27 cellular contexts compared by ENCODE assay signal in the genomic region with DNA sequence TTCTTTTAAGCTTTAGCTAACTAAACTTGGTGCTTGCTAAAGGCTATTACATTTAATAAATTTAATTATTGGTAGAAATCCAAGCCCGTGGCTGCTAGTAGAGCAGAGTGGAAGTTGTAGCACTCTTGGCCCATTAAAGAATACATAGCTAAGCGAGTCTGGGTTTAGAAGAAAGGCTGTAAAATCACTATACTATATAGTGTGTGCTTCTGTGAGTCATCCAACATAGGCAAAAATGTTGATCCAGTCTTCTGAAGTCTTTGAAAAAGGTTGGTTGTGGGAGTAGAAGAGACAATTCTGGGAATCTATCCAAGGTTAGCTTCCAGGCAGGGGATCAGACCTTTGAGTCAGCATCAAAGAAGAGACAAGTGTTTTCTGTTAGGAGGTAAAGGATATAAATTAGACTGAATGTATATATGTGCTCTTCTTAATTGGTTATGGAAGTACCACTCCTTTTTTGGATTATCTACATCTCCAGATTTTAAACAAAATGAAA.
"Had no signal": no experiment of that assay in that cellular context is flagged by ENCODE, and none has a peak within 500 bp of the region (broad histone marks: within the 10 kb centered on the region; RNA-seq: fewer than 3 reads in every experiment).

No MANE protein-coding gene starts in this region.

- FAIRE-seq: bronchial epithelial cell, frontal cortex, islet of Langerhans, pancreas had no signal

- DNase-seq: activated CD4-positive, alpha-beta memory T cell treated with anti-CD3 and anti-CD28 coated beads for 36 hours; activated CD4-positive, alpha-beta T cell treated with anti-CD3 and anti-CD28 coated beads, Interleukin-2, amount 10 ng/mL, durations not matched to agents 24 days and 14 days; activated CD4-positive, CD25-positive, alpha-beta regulatory T cell treated with anti-CD3 and anti-CD28 coated beads, Interleukin-2, amount 50 U/mL, for 72 hours; activated CD8-positive, alpha-beta memory T cell treated with anti-CD3 and anti-CD28 coated beads, Interleukin-2, amount 50 U/mL, for 4 hours; activated effector memory CD4-positive, alpha-beta T cell treated with anti-CD3 and anti-CD28 coated beads, Interleukin-2, amount 50 U/mL, for 16 hours; activated naive CD4-positive, alpha-beta T cell treated with anti-CD3 and anti-CD28 coated beads for 36 hours; activated T-cell treated with anti-CD3 and anti-CD28 coated beads, Interleukin-2, amount 50 U/mL, for 1 hour; amniotic stem cell; left ventricle myocardium superior; naive B cell; nephron progenitor cell; pancreas; psoas muscle; spleen; stimulated activated naive CD4-positive, alpha-beta T cell; T1000 had no signal

- H3K36me3 Mint-ChIP-seq: activated CD4-positive, alpha-beta memory T cell treated with anti-CD3 and anti-CD28 coated beads for 36 hours; naive B cell had no signal

- H3K4me1 ChIP-seq: pancreas, psoas muscle, right atrium auricular region, spleen, tibial nerve had no signal

- H3K4me3 ChIP-seq: pancreas, psoas muscle, right atrium auricular region, spleen, tibial nerve had no signal

- H3K27me3 ChIP-seq: neutrophil, pancreas, right atrium auricular region, spleen, tibial nerve had no signal

- H3K27ac ChIP-seq: epithelial cell of prostate, neutrophil, pancreas, psoas muscle, right atrium auricular region, spleen, tibial nerve had no signal

- ATAC-seq: left ventricle myocardium superior, pancreas, psoas muscle had no signal

- H3K36me3 ChIP-seq: neutrophil, pancreas, right atrium auricular region, spleen, tibial nerve had no signal

- H3K27me3 Mint-ChIP-seq: activated CD4-positive, alpha-beta memory T cell treated with anti-CD3 and anti-CD28 coated beads for 36 hours; activated CD4-positive, alpha-beta T cell treated with anti-CD3 and anti-CD28 coated beads, Interleukin-2, amount 10 ng/mL, durations not matched to agents 24 days and 14 days; central memory CD8-positive, alpha-beta T cell; dendritic cell treated with granulocyte-macrophage colony-stimulating factor and Interleukin-4, amounts not matched to agents 40 ng/mL and 50 ng/mL, for 4 days; naive B cell had no signal

- H3K4me3 Mint-ChIP-seq: activated CD4-positive, alpha-beta memory T cell treated with anti-CD3 and anti-CD28 coated beads for 36 hours; activated CD4-positive, alpha-beta T cell treated with anti-CD3 and anti-CD28 coated beads, Interleukin-2, amount 10 ng/mL, durations not matched to agents 24 days and 14 days; activated naive CD4-positive, alpha-beta T cell treated with anti-CD3 and anti-CD28 coated beads for 36 hours; activated T-helper 1 cell treated with anti-CD3 and anti-CD28 coated beads, Interleukin-12 subunit alpha, Interleukin-12 subunit beta, Interleukin-2, Interleukin-4 antibody, amounts not matched to agents 30 ng/mL and 10 ng/mL and 1 ng/mL, durations not matched to agents 14 hours and 24 hours and 36 hours; central memory CD8-positive, alpha-beta T cell; dendritic cell treated with granulocyte-macrophage colony-stimulating factor and Interleukin-4, amounts not matched to agents 40 ng/mL and 50 ng/mL, for 4 days; naive B cell; nephron progenitor cell; T-helper 1 cell treated with Interleukin-12 subunit alpha and Interleukin-12 subunit beta and Interleukin-4 antibody, amounts not matched to agents 30 μg/mL and 1 μg/mL, for 36 hours had no signal

- H3K4me1 Mint-ChIP-seq: activated CD4-positive, alpha-beta T cell treated with anti-CD3 and anti-CD28 coated beads, Interleukin-2, amount 10 ng/mL, durations not matched to agents 24 days and 14 days; central memory CD8-positive, alpha-beta T cell; naive B cell; nephron progenitor cell had no signal

- H3K27ac Mint-ChIP-seq: activated CD4-positive, alpha-beta memory T cell treated with anti-CD3 and anti-CD28 coated beads for 36 hours; activated CD4-positive, alpha-beta T cell treated with anti-CD3 and anti-CD28 coated beads, Interleukin-2, amount 10 ng/mL, durations not matched to agents 24 days and 14 days; activated naive CD4-positive, alpha-beta T cell treated with anti-CD3 and anti-CD28 coated beads for 36 hours; activated T-helper 1 cell treated with anti-CD3 and anti-CD28 coated beads, Interleukin-12 subunit alpha, Interleukin-12 subunit beta, Interleukin-2, Interleukin-4 antibody, amounts not matched to agents 30 ng/mL and 10 ng/mL and 1 ng/mL, durations not matched to agents 14 hours and 24 hours and 36 hours; dendritic cell treated with granulocyte-macrophage colony-stimulating factor and Interleukin-4, amounts not matched to agents 40 ng/mL and 50 ng/mL, for 4 days; naive B cell; nephron progenitor cell; T-helper 1 cell treated with Interleukin-12 subunit alpha and Interleukin-12 subunit beta and Interleukin-4 antibody, amounts not matched to agents 30 μg/mL and 1 μg/mL, for 36 hours had no signal

- H3K9me3 ChIP-seq: neutrophil, pancreas, psoas muscle, tibial nerve had no signal
